In genomic region chr9:98944130-98945074, GRCh38 we compare ENCODE assay signal across 10 cellular contexts. TPM values are rescaled to one million over a fixed set of nuclear protein-coding genes. Genes with fewer than 3 reads are reported as not detected.
DNase-seq lines count a peak whose midpoint lies in the region; ATAC-seq and TF ChIP-seq lines count a peak whose summit lies in the region.
"Had no signal": no experiment of that assay in that cellular context is flagged by ENCODE, and none has a peak within 500 bp of the region (broad histone marks: within the 10 kb centered on the region; RNA-seq: fewer than 3 reads in every experiment).

No MANE protein-coding gene starts in this region.

- in situ Hi-C loops in ACHN (cut with HindIII; ENCODE audit: low pct_ligation_motif_present, low pct_unique_long_range_greater_than_20kb, low sequenced_read_pairs), result no loop called here

- DNase-seq in DMS 273 (lab: John Stamatoyannopoulos, UW; ENCODE audit: unreplicated experiment), result peak; percentile 52
- DNase-seq in DMS 273 treated with DMSO at 0.1 percent for 48 hours (lab: John Stamatoyannopoulos, UW), result no peak
- peak; percentile 36 for DNase-seq in left ventricle myocardium inferior
- DNase-seq in ACHN, result no peak
- DNase-seq in NCI-H774 (lab: John Stamatoyannopoulos, UW), result no peak

- H3K4me3 ChIP-seq in WI38 (ENCODE audit: low read depth, low read length) (peak overlapping the region; percentile 67), left ventricle myocardium inferior (peak overlapping the region; percentile 87), skeletal muscle tissue (ENCODE audit: low read length in 3 of 3) (peak overlapping the region; percentile 77 to 80 (median 77))

- H3K27me3 ChIP-seq in left ventricle myocardium inferior (ENCODE audit: low read depth) (peaks cover 16% of the 10 kb centered on the region), skeletal muscle tissue (ENCODE audit: control insufficient read depth in 3 of 3, insufficient read depth in 3 of 3, low read length in 3 of 3) (peaks cover 21 to 46% (median 42%) of the 10 kb centered on the region in 3 donors)

- no peaks in the 10 kb centered on the region for H3K9me3 ChIP-seq in left ventricle myocardium inferior (replicated peaks)
- no peaks in the 10 kb centered on the region for H3K9me3 ChIP-seq in skeletal muscle tissue (ENCODE audit: control insufficient read depth in 3 of 3, low read length in 3 of 3)

- no peak for ATAC-seq in GM21390 (IDR thresholded peaks at IDR 0.05; ENCODE audit: unreplicated experiment)

- intact Hi-C loops in left ventricle myocardium inferior (cut with micrococcal nuclease), result no loop called here

- TF ChIP-seq CTCF in WI38 (IDR thresholded peaks at IDR 0.05; ENCODE audit: low read depth, low read length) (no peak), left ventricle myocardium inferior (IDR thresholded peaks at IDR 0.05; ENCODE audit: borderline replicate concordance) (no peak)

- peak overlapping the region; percentile 71 to 80 (median 79) for H3K9ac ChIP-seq in skeletal muscle tissue (ENCODE audit: low read depth in 1 of 3, low read length in 3 of 3)

- H3K36me3 ChIP-seq in left ventricle myocardium inferior (no peaks in the 10 kb centered on the region), skeletal muscle tissue (ENCODE audit: control insufficient read depth in 3 of 3, insufficient read depth in 3 of 3, low read length in 3 of 3) (no peaks in the 10 kb centered on the region)

- H3K27ac ChIP-seq in left ventricle myocardium inferior (replicated peaks) (peak overlapping the region; percentile 93), skeletal muscle tissue (ENCODE audit: low read depth, low read length) (peak overlapping the region; percentile 56)
- H3K27ac ChIP-seq: 22Rv1 had no signal

- peaks cover 81% of the 10 kb centered on the region for H3K4me1 ChIP-seq in left ventricle myocardium inferior
- H3K4me1 ChIP-seq in skeletal muscle tissue (ENCODE audit: control insufficient read depth in 3 of 3, insufficient read depth in 3 of 3, low read length in 3 of 3), result peaks cover 6 to 21% (median 17%) of the 10 kb centered on the region in 3 donors

RNA-seq across cellular contexts. Expression of gene COL15A1, which starts 0.7 kb away (rescaled TPM):
- total RNA-seq in left ventricle myocardium inferior (45.4 TPM), skeletal muscle tissue (178 TPM)
- total RNA-seq: mononuclear cell had no signal

Comparison
In these comparisons a context has a peak if more than half of its experiments do, and no peak if none do; other contexts are left out.
1. DNase-seq: peak in DMS 273 (single experiment) and left ventricle myocardium inferior (single experiment); none in DMS 273 treated with DMSO at 0.1 percent for 48 hours (single experiment), ACHN (single experiment) and NCI-H774 (single experiment).
2. Peak in every context shown above with its lines, with median percentiles within 50 percentile points of each other: H3K4me3 ChIP-seq.